Comparison of ENCODE assay signal across 1 cellular context in the genomic region with DNA sequence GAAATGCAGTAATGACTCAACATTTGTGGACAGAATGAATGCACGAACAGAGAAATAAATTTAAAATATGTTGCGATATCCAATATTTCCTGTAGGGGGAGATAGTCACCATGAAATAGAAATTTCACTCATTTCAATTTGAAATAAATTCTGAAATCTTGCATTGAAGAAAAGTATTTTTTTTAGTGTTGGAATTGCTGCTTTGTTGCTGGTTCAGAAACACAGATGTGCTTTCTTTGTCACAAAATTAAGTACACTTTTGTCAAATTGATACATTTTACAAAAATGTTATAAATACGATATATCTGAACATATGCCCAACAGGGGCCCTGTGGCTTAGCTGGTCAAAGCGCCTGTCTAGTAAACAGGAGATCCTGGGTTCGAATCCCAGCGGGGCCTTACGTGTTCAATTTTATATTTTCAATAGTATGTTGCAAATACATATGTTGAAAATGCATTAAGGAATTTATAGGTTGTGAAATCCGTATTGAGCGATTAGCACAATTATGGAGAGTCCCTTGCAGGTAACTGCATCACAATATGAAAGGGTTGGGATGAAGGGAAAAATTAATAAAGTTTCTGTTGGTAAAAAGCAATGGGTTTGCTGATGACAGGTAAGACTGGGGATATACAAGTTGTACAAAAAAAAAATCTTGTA.
TF ChIP-seq lines count a peak whose summit lies in the region.

No MANE protein-coding gene starts in this region.

TF ChIP-seq in GM23338, 12 proteins besides CTCF, POLR2A, EP300 and RAD21 (continued from another document):
- TF ChIP-seq, protein P1, sequence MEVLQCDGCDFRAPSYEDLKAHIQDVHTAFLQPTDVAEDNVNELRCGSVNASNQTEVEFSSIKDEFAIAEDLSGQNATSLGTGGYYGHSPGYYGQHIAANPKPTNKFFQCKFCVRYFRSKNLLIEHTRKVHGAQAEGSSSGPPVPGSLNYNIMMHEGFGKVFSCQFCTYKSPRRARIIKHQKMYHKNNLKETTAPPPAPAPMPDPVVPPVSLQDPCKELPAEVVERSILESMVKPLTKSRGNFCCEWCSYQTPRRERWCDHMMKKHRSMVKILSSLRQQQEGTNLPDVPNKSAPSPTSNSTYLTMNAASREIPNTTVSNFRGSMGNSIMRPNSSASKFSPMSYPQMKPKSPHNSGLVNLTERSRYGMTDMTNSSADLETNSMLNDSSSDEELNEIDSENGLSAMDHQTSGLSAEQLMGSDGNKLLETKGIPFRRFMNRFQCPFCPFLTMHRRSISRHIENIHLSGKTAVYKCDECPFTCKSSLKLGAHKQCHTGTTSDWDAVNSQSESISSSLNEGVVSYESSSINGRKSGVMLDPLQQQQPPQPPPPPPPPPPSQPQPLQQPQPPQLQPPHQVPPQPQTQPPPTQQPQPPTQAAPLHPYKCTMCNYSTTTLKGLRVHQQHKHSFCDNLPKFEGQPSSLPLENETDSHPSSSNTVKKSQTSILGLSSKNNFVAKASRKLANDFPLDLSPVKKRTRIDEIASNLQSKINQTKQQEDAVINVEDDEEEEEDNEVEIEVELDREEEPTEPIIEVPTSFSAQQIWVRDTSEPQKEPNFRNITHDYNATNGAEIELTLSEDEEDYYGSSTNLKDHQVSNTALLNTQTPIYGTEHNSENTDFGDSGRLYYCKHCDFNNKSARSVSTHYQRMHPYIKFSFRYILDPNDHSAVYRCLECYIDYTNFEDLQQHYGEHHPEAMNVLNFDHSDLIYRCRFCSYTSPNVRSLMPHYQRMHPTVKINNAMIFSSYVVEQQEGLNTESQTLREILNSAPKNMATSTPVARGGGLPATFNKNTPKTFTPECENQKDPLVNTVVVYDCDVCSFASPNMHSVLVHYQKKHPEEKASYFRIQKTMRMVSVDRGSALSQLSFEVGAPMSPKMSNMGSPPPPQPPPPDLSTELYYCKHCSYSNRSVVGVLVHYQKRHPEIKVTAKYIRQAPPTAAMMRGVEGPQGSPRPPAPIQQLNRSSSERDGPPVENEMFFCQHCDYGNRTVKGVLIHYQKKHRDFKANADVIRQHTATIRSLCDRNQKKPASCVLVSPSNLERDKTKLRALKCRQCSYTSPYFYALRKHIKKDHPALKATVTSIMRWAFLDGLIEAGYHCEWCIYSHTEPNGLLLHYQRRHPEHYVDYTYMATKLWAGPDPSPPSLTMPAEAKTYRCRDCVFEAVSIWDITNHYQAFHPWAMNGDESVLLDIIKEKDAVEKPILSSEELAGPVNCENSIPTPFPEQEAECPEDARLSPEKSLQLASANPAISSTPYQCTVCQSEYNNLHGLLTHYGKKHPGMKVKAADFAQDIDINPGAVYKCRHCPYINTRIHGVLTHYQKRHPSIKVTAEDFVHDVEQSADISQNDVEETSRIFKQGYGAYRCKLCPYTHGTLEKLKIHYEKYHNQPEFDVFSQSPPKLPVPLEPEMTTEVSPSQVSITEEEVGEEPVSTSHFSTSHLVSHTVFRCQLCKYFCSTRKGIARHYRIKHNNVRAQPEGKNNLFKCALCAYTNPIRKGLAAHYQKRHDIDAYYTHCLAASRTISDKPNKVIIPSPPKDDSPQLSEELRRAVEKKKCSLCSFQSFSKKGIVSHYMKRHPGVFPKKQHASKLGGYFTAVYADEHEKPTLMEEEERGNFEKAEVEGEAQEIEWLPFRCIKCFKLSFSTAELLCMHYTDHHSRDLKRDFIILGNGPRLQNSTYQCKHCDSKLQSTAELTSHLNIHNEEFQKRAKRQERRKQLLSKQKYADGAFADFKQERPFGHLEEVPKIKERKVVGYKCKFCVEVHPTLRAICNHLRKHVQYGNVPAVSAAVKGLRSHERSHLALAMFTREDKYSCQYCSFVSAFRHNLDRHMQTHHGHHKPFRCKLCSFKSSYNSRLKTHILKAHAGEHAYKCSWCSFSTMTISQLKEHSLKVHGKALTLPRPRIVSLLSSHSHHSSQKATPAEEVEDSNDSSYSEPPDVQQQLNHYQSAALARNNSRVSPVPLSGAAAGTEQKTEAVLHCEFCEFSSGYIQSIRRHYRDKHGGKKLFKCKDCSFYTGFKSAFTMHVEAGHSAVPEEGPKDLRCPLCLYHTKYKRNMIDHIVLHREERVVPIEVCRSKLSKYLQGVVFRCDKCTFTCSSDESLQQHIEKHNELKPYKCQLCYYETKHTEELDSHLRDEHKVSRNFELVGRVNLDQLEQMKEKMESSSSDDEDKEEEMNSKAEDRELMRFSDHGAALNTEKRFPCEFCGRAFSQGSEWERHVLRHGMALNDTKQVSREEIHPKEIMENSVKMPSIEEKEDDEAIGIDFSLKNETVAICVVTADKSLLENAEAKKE (CRISPR knock-in tag; IDR thresholded peaks at IDR 0.05): no peak
